Comparison of ENCODE assay signal across 1 cellular context in the genomic region with DNA sequence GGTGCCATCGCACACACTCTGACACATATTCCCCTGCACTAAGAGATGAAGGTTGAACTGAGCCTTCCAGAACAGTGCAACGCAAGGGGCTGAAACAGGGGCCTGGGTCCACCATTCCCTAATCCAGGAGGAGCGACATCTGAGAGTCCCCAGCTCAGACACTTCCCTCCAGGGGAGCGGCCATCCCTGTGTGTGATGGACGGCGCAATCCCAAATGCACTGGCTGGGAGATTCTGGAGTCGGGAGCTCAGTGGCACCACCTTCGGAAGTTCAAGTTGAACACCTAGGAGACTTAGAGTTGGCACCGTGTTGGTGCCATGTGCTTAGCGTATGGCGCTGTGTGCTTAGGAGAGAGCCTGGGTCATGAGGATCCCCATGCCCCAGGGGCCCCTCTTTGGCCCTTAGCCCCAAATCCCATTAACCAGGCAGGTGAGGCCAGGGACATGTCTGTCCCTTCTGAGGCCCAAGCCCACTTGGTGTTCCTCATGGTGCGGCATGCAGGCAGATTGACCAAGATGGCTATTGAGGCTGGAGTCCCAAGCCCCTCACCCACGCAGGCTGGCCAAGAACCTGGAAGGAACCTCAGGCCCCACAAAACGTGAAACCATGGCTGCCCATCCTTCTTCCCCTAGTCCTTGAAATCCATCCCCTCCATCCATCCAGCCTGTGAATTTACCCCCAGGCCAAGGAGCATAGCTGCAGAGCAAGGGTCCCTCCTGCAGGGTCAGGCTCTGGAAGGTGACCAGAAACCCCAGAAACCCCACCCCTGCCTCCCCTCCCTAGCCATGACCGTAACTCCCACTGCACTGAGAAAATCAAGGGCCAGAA.
TF ChIP-seq lines count a peak whose summit lies in the region.

No MANE protein-coding gene starts in this region.

TF ChIP-seq in HCT116, 20 proteins besides CTCF, POLR2A, EP300 and RAD21 (continued from another document):
- TF ChIP-seq, protein P1, sequence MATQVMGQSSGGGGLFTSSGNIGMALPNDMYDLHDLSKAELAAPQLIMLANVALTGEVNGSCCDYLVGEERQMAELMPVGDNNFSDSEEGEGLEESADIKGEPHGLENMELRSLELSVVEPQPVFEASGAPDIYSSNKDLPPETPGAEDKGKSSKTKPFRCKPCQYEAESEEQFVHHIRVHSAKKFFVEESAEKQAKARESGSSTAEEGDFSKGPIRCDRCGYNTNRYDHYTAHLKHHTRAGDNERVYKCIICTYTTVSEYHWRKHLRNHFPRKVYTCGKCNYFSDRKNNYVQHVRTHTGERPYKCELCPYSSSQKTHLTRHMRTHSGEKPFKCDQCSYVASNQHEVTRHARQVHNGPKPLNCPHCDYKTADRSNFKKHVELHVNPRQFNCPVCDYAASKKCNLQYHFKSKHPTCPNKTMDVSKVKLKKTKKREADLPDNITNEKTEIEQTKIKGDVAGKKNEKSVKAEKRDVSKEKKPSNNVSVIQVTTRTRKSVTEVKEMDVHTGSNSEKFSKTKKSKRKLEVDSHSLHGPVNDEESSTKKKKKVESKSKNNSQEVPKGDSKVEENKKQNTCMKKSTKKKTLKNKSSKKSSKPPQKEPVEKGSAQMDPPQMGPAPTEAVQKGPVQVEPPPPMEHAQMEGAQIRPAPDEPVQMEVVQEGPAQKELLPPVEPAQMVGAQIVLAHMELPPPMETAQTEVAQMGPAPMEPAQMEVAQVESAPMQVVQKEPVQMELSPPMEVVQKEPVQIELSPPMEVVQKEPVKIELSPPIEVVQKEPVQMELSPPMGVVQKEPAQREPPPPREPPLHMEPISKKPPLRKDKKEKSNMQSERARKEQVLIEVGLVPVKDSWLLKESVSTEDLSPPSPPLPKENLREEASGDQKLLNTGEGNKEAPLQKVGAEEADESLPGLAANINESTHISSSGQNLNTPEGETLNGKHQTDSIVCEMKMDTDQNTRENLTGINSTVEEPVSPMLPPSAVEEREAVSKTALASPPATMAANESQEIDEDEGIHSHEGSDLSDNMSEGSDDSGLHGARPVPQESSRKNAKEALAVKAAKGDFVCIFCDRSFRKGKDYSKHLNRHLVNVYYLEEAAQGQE (IDR thresholded peaks at IDR 0.05; ENCODE audit: low read depth): no peak
- no peak for TF ChIP-seq EZH2 (IDR thresholded peaks at IDR 0.05)
